In genomic region chr20:9628589-9628988, GRCh38 we compare ENCODE assay signal across 16 cellular contexts.
A peak's percentile ranks its signal among the peaks of the same experiment; 100 is the strongest.
DNase-seq lines count a peak whose midpoint lies in the region; ATAC-seq, FAIRE-seq and TF ChIP-seq lines count a peak whose summit lies in the region.
"Had no signal": no experiment of that assay in that cellular context is flagged by ENCODE, and none has a peak within 500 bp of the region (broad histone marks: within the 10 kb centered on the region; RNA-seq: fewer than 3 reads in every experiment).

No MANE protein-coding gene starts in this region.

- H3K27ac ChIP-seq in HepG2 (ENCODE audit: extremely low read length, insufficient read depth, low read length) (no peak overlapping the region), right lobe of liver (no peak overlapping the region), keratinocyte (ENCODE audit: control insufficient read depth, insufficient read depth, low read length) (no peak overlapping the region)
- H3K27ac ChIP-seq: BLaER1 treated with 17β-estradiol and CSF1 and Interleukin-3, amounts not matched to agents 10 nM and 100 nM; GM23248 had no signal

- BruUV-seq in HepG2 (replicated peaks; lab: Mats Ljungman, UMichigan), result no TSS peak

- H3K4me1 ChIP-seq in HepG2 (ENCODE audit: insufficient read depth, low read length) (no peaks in the 10 kb centered on the region), right lobe of liver (no peaks in the 10 kb centered on the region), keratinocyte (ENCODE audit: control insufficient read depth, extremely low read depth, insufficient read depth, low read length) (no peaks in the 10 kb centered on the region)

- no peaks in the 10 kb centered on the region for H3K27me3 ChIP-seq in HepG2 (ENCODE audit: control insufficient read depth in 1 of 2, insufficient read depth in 2 of 2, low read length in 2 of 2)
- no peaks in the 10 kb centered on the region for H3K27me3 ChIP-seq in right lobe of liver
- no peaks in the 10 kb centered on the region for H3K27me3 ChIP-seq in keratinocyte (ENCODE audit: control insufficient read depth, extremely low read depth, insufficient read depth, low read length)
- H3K27me3 ChIP-seq: BLaER1 treated with 17β-estradiol and CSF1 and Interleukin-3, amounts not matched to agents 10 nM and 100 nM had no signal

- intact Hi-C loops in HepG2 (cut with micrococcal nuclease; ENCODE audit: unreplicated experiment) (no loop called here), right lobe of liver (cut with DNase I) (no loop called here)
- intact Hi-C loops in dendritic cell treated with granulocyte-macrophage colony-stimulating factor and Interleukin-4, amounts not matched to agents 40 ng/mL and 50 ng/mL, for 4 days (cut with micrococcal nuclease), result loop anchor here (5.0 kb wide), 1 partner anchor 344 kb away; no protein-coding TSS in a partner anchor
- intact Hi-C loops in activated CD4-positive, alpha-beta memory T cell treated with anti-CD3 and anti-CD28 coated beads for 36 hours (cut with micrococcal nuclease), result no loop called here

- CTCF ChIA-PET in HepG2 (lab: Yijun Ruan, JAX; ENCODE audit: low intra/inter-chr PET ratio, low total read pairs), result no interaction called here
- CTCF ChIA-PET in activated CD4-positive, alpha-beta memory T cell treated with anti-CD3 and anti-CD28 coated beads for 36 hours (lab: Charles Lee), result no interaction called here

- no peak for TF ChIP-seq RAD21 in HepG2 (CRISPR knock-in tag; IDR thresholded peaks at IDR 0.05)

- H4K20me1 ChIP-seq in HepG2 (ENCODE audit: insufficient read depth, low read length), result no peaks in the 10 kb centered on the region
- H4K20me1 ChIP-seq in keratinocyte (ENCODE audit: control insufficient read depth, extremely low read depth, insufficient read depth, low read length), result no peaks in the 10 kb centered on the region
- H4K20me1 ChIP-seq: BLaER1 treated with 17β-estradiol and CSF1 and Interleukin-3, amounts not matched to agents 10 nM and 100 nM had no signal

- dilution Hi-C loops in keratinocyte (cut with MboI; ENCODE audit: extremely low pct_ligation_motif_present, low sequenced_read_pairs), result no loop called here

- in situ Hi-C loops in HepG2 (cut with HindIII; ENCODE audit: extremely low pct_ligation_motif_present, low pct_unique_long_range_greater_than_20kb), result no loop called here

- no peak overlapping the region for H3K4me3 Mint-ChIP-seq in dendritic cell treated with granulocyte-macrophage colony-stimulating factor and Interleukin-4, amounts not matched to agents 40 ng/mL and 50 ng/mL, for 4 days
- no peak overlapping the region for H3K4me3 Mint-ChIP-seq in activated CD4-positive, alpha-beta memory T cell treated with anti-CD3 and anti-CD28 coated beads for 36 hours
- H3K4me3 Mint-ChIP-seq: CD4-positive, CD25-positive, alpha-beta regulatory T cell; H9 had no signal

- ATAC-seq in HepG2 (peak; percentile 80), right lobe of liver (no peak)

- POLR2A ChIA-PET in HepG2 (lab: Yijun Ruan, JAX), result no interaction called here
- POLR2A ChIA-PET in activated CD4-positive, alpha-beta memory T cell treated with anti-CD3 and anti-CD28 coated beads for 36 hours (lab: Charles Lee), result no interaction called here

- FAIRE-seq in HepG2 (lab: Jason Lieb, UNC) (no peak), keratinocyte (lab: Jason Lieb, UNC) (no peak)
- FAIRE-seq: GM12891, HTR-8/SVneo had no signal

- H3K9me3 ChIP-seq in HepG2 (ENCODE audit: low read length) (no peaks in the 10 kb centered on the region), right lobe of liver (no peaks in the 10 kb centered on the region), keratinocyte (ENCODE audit: control insufficient read depth, low read depth, low read length) (no peaks in the 10 kb centered on the region)

- DNase-seq in HepG2 (ENCODE audit: low spot score) (no peak), right lobe of liver (no peak), keratinocyte (ENCODE audit: low read depth, low spot score) (no peak), nucleus accumbens (lab: John Stamatoyannopoulos, UW) (no peak), activated T-cell treated with anti-CD3 and anti-CD28 coated beads for 4 hours (no peak)
- DNase-seq in activated CD4-positive, alpha-beta memory T cell treated with anti-CD3 and anti-CD28 coated beads for 36 hours, result no peak
- DNase-seq: 8988T; AML-193; CD4-positive, CD25-positive, alpha-beta regulatory T cell; DMS79; GM23248; H9 had no signal

- H3K4me1 Mint-ChIP-seq in dendritic cell treated with granulocyte-macrophage colony-stimulating factor and Interleukin-4, amounts not matched to agents 40 ng/mL and 50 ng/mL, for 4 days (ENCODE audit: low read depth), result peaks cover 51% of the 10 kb centered on the region
- H3K4me1 Mint-ChIP-seq in activated CD4-positive, alpha-beta memory T cell treated with anti-CD3 and anti-CD28 coated beads for 36 hours (ENCODE audit: low read depth), result no peaks in the 10 kb centered on the region
- H3K4me1 Mint-ChIP-seq: CD4-positive, CD25-positive, alpha-beta regulatory T cell had no signal

- H2AFZ ChIP-seq in HepG2 (ENCODE audit: low read length) (no peak overlapping the region), keratinocyte (ENCODE audit: control insufficient read depth, low read length) (no peak overlapping the region)
- H2AFZ ChIP-seq: GM23248 had no signal

- TF ChIP-seq POLR2A in HepG2 (IDR thresholded peaks at IDR 0.05; ENCODE audit: insufficient read depth in 1 of 2, low read depth in 2 of 2, low read length in 2 of 2) (no peak), right lobe of liver (IDR thresholded peaks at IDR 0.05) (no peak)

- H3K27me3 Mint-ChIP-seq in dendritic cell treated with granulocyte-macrophage colony-stimulating factor and Interleukin-4, amounts not matched to agents 40 ng/mL and 50 ng/mL, for 4 days, result peaks cover 18% of the 10 kb centered on the region
- H3K27me3 Mint-ChIP-seq in activated CD4-positive, alpha-beta memory T cell treated with anti-CD3 and anti-CD28 coated beads for 36 hours, result no peaks in the 10 kb centered on the region
- H3K27me3 Mint-ChIP-seq: CD4-positive, CD25-positive, alpha-beta regulatory T cell had no signal

- no peaks in the 10 kb centered on the region for H3K9me1 ChIP-seq in keratinocyte (ENCODE audit: control insufficient read depth, extremely low read depth, insufficient read depth, low read length)

- peaks cover 15% of the 10 kb centered on the region for H3K9me3 Mint-ChIP-seq in dendritic cell treated with granulocyte-macrophage colony-stimulating factor and Interleukin-4, amounts not matched to agents 40 ng/mL and 50 ng/mL, for 4 days
- no peaks in the 10 kb centered on the region for H3K9me3 Mint-ChIP-seq in activated CD4-positive, alpha-beta memory T cell treated with anti-CD3 and anti-CD28 coated beads for 36 hours

- no peaks in the 10 kb centered on the region for H3K36me3 Mint-ChIP-seq in dendritic cell treated with granulocyte-macrophage colony-stimulating factor and Interleukin-4, amounts not matched to agents 40 ng/mL and 50 ng/mL, for 4 days (ENCODE audit: low read depth)
- H3K36me3 Mint-ChIP-seq in activated CD4-positive, alpha-beta memory T cell treated with anti-CD3 and anti-CD28 coated beads for 36 hours, result no peaks in the 10 kb centered on the region
- H3K36me3 Mint-ChIP-seq: CD4-positive, CD25-positive, alpha-beta regulatory T cell had no signal

- no peak overlapping the region for H3K4me3 ChIP-seq in HepG2 (replicated peaks in 1 of 3; ENCODE audit: insufficient read depth in 1 of 3, low read depth in 2 of 3, low read length in 3 of 3)
- H3K4me3 ChIP-seq in right lobe of liver, result no peak overlapping the region
- H3K4me3 ChIP-seq in keratinocyte (ENCODE audit: control insufficient read depth in 2 of 3, extremely low read depth in 1 of 3, insufficient read depth in 2 of 3, low read depth in 1 of 3, low read length in 3 of 3), result no peak overlapping the region
- H3K4me3 ChIP-seq: BLaER1 treated with 17β-estradiol and CSF1 and Interleukin-3, amounts not matched to agents 10 nM and 100 nM; GM23248 had no signal

- no peaks in the 10 kb centered on the region for H3K36me3 ChIP-seq in HepG2 (replicated peaks in 1 of 2; ENCODE audit: control insufficient read depth in 1 of 2, insufficient read depth in 2 of 2, low read length in 2 of 2)
- no peaks in the 10 kb centered on the region for H3K36me3 ChIP-seq in right lobe of liver
- H3K36me3 ChIP-seq in keratinocyte (ENCODE audit: control insufficient read depth in 2 of 2, extremely low read depth in 1 of 2, insufficient read depth in 2 of 2, low read length in 2 of 2), result no peaks in the 10 kb centered on the region
- H3K36me3 ChIP-seq: BLaER1 treated with 17β-estradiol and CSF1 and Interleukin-3, amounts not matched to agents 10 nM and 100 nM had no signal

- no peak for TF ChIP-seq EP300 in HepG2 (IDR thresholded peaks at IDR 0.05; ENCODE audit: low read depth in 2 of 2, low read length in 2 of 2)
- no peak for TF ChIP-seq EP300 in HepG2 (CRISPR knock-in tag; IDR thresholded peaks at IDR 0.05; ENCODE audit: borderline replicate concordance)

- TF ChIP-seq CTCF in HepG2 (CRISPR knock-in tag; IDR thresholded peaks at IDR 0.05), result 0 out of 2 replicates have a peak, but pooled peaks have one; percentile 22
- no peak for TF ChIP-seq CTCF in right lobe of liver (IDR thresholded peaks at IDR 0.05)
- peak in 2 of 3 experiments; percentile 3 to 7 for TF ChIP-seq CTCF in keratinocyte (optimal IDR thresholded peaks at IDR 0.05 in 1 of 3, IDR thresholded peaks at IDR 0.05 in 1 of 3, conservative IDR thresholded peaks at IDR 0.05 in 1 of 3; ENCODE audit: extremely low read depth in 1 of 3, insufficient read depth in 2 of 3, low read length in 3 of 3)

- H3K79me2 ChIP-seq in HepG2 (ENCODE audit: insufficient read depth, low read length) (no peaks in the 10 kb centered on the region), keratinocyte (ENCODE audit: control insufficient read depth, insufficient read depth, low read length) (no peaks in the 10 kb centered on the region)

- no peak overlapping the region for H3K9ac ChIP-seq in HepG2 (ENCODE audit: insufficient read depth, low read depth, low read length)
- H3K9ac ChIP-seq in keratinocyte (ENCODE audit: control insufficient read depth, extremely low read depth, insufficient read depth, low read length), result no peak overlapping the region
- H3K9ac ChIP-seq: BLaER1 treated with 17β-estradiol and CSF1 and Interleukin-3, amounts not matched to agents 10 nM and 100 nM; GM23248 had no signal

- H3K4me2 ChIP-seq in HepG2 (ENCODE audit: low read depth, low read length) (no peak overlapping the region), keratinocyte (ENCODE audit: control insufficient read depth, extremely low read depth, insufficient read depth, low read depth, low read length) (no peak overlapping the region)

- H3K27ac Mint-ChIP-seq in dendritic cell treated with granulocyte-macrophage colony-stimulating factor and Interleukin-4, amounts not matched to agents 40 ng/mL and 50 ng/mL, for 4 days, result peak overlapping the region; percentile 84
- no peak overlapping the region for H3K27ac Mint-ChIP-seq in activated CD4-positive, alpha-beta memory T cell treated with anti-CD3 and anti-CD28 coated beads for 36 hours
- H3K27ac Mint-ChIP-seq: CD4-positive, CD25-positive, alpha-beta regulatory T cell; H9 had no signal

- WGBS in HepG2 (ENCODE audit: low lambda C conversion rate), result 0% methylated on average over 2 of the region's 2 CpGs
- 48% methylated on average over 2 of the region's 2 CpGs for WGBS in right lobe of liver (ENCODE audit: insufficient coverage, low coverage, low lambda C conversion rate, missing lambda C conversion rate)

TF ChIP-seq in HepG2, 621 proteins besides CTCF, POLR2A, EP300 and RAD21 (continues in another document):
- TF ChIP-seq TCF7L2 (IDR thresholded peaks at IDR 0.05; ENCODE audit: low read depth, low read length), result no peak
- TF ChIP-seq ZNF136 (CRISPR knock-in tag; IDR thresholded peaks at IDR 0.05; ENCODE audit: low read depth), result no peak

Comparison
In these comparisons a context has a peak if more than half of its experiments do, and no peak if none do; other contexts are left out.
1. CTCF ChIP-seq: peak in HepG2 (single experiment) and keratinocyte (2 of 3); none in right lobe of liver (0 of 4).